ENCODE assay signal across 3 cellular contexts in the genomic region with DNA sequence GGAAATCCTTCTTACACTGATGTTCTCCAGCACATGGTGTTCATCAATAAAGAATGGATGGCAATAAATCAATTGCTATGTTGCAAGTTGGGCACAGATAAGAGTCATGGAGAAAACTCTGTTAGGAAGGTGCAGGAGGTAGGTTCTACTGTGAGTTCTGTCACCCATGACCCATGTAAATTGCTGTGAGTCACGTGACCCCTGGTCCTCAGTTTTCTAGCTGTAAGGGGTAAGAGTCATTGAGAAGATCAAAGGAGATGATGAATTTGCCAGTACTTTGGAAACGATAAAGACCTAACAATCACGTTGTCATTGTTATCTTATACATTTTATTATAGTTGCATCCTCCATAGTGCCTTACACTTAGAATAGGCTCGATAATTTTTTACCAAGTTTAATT.
TF ChIP-seq lines count a peak whose summit lies in the region.

No MANE protein-coding gene starts in this region.

TF ChIP-seq in HepG2, 621 proteins besides CTCF, POLR2A, EP300 and RAD21:
- no peak for TF ChIP-seq SOX13 (IDR thresholded peaks at IDR 0.05)
- TF ChIP-seq SOX13 (CRISPR knock-in tag; conservative IDR thresholded peaks at IDR 0.05 in 1 of 2, IDR thresholded peaks at IDR 0.05 in 1 of 2) = no peak
- TF ChIP-seq RAD51 (IDR thresholded peaks at IDR 0.05; ENCODE audit: borderline replicate concordance) = peak; percentile 76
- TF ChIP-seq, protein P1, sequence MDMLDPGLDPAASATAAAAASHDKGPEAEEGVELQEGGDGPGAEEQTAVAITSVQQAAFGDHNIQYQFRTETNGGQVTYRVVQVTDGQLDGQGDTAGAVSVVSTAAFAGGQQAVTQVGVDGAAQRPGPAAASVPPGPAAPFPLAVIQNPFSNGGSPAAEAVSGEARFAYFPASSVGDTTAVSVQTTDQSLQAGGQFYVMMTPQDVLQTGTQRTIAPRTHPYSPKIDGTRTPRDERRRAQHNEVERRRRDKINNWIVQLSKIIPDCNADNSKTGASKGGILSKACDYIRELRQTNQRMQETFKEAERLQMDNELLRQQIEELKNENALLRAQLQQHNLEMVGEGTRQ (IDR thresholded peaks at IDR 0.05; ENCODE audit: low read depth, low read length) = peak; percentile 67; the same call in 1 of the 2 replicates
- TF ChIP-seq, protein P1 (CRISPR knock-in tag; IDR thresholded peaks at IDR 0.05; ENCODE audit: borderline replicate concordance) = no peak
- no peak for TF ChIP-seq SP1 (IDR thresholded peaks at IDR 0.05)
- no peak for TF ChIP-seq SP1 (CRISPR knock-in tag; IDR thresholded peaks at IDR 0.05)
- no peak for TF ChIP-seq ZNF619 (CRISPR knock-in tag; IDR thresholded peaks at IDR 0.05)
- no peak for TF ChIP-seq ZNF670 (CRISPR knock-in tag; IDR thresholded peaks at IDR 0.05; ENCODE audit: borderline replicate concordance)
- no peak for TF ChIP-seq EZH2 (conservative IDR thresholded peaks at IDR 0.05; ENCODE audit: low read depth, low read length)

TF ChIP-seq in IMR-90, 13 proteins besides CTCF, POLR2A, EP300 and RAD21:
- TF ChIP-seq BHLHE40 (IDR thresholded peaks at IDR 0.05; ENCODE audit: low read depth, low read length) (no peak), RCOR1 (IDR thresholded peaks at IDR 0.05; ENCODE audit: insufficient replicate concordance, low read length) (no peak), RFX5 (IDR thresholded peaks at IDR 0.05; ENCODE audit: low read depth, low read length) (no peak), MAZ (IDR thresholded peaks at IDR 0.05; ENCODE audit: borderline replicate concordance, low read depth, low read length) (no peak), MAFK (IDR thresholded peaks at IDR 0.05; ENCODE audit: low read depth, low read length) (no peak)
- TF ChIP-seq, protein P1 (IDR thresholded peaks at IDR 0.05; ENCODE audit: low read depth, low read length) = peak; percentile 6; the same call in 1 of the 2 replicates

TF ChIP-seq in K562, 482 proteins besides CTCF, POLR2A, EP300 and RAD21 (continues in another document):
- TF ChIP-seq ZNF3 (CRISPR knock-in tag; IDR thresholded peaks at IDR 0.05) = no peak
- TF ChIP-seq SRSF3 (IDR thresholded peaks at IDR 0.05; ENCODE audit: insufficient read depth, low read length) = no peak
- TF ChIP-seq RAD51 (IDR thresholded peaks at IDR 0.05; ENCODE audit: borderline replicate concordance, low read depth) = peak; percentile 68; the same call in 1 of the 2 replicates
- TF ChIP-seq, protein P2, sequence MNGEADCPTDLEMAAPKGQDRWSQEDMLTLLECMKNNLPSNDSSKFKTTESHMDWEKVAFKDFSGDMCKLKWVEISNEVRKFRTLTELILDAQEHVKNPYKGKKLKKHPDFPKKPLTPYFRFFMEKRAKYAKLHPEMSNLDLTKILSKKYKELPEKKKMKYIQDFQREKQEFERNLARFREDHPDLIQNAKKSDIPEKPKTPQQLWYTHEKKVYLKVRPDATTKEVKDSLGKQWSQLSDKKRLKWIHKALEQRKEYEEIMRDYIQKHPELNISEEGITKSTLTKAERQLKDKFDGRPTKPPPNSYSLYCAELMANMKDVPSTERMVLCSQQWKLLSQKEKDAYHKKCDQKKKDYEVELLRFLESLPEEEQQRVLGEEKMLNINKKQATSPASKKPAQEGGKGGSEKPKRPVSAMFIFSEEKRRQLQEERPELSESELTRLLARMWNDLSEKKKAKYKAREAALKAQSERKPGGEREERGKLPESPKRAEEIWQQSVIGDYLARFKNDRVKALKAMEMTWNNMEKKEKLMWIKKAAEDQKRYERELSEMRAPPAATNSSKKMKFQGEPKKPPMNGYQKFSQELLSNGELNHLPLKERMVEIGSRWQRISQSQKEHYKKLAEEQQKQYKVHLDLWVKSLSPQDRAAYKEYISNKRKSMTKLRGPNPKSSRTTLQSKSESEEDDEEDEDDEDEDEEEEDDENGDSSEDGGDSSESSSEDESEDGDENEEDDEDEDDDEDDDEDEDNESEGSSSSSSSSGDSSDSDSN (IDR thresholded peaks at IDR 0.05; ENCODE audit: borderline replicate concordance in 1 of 2, low read depth in 2 of 2, low read length in 2 of 2) = no peak
- TF ChIP-seq, protein P3, sequence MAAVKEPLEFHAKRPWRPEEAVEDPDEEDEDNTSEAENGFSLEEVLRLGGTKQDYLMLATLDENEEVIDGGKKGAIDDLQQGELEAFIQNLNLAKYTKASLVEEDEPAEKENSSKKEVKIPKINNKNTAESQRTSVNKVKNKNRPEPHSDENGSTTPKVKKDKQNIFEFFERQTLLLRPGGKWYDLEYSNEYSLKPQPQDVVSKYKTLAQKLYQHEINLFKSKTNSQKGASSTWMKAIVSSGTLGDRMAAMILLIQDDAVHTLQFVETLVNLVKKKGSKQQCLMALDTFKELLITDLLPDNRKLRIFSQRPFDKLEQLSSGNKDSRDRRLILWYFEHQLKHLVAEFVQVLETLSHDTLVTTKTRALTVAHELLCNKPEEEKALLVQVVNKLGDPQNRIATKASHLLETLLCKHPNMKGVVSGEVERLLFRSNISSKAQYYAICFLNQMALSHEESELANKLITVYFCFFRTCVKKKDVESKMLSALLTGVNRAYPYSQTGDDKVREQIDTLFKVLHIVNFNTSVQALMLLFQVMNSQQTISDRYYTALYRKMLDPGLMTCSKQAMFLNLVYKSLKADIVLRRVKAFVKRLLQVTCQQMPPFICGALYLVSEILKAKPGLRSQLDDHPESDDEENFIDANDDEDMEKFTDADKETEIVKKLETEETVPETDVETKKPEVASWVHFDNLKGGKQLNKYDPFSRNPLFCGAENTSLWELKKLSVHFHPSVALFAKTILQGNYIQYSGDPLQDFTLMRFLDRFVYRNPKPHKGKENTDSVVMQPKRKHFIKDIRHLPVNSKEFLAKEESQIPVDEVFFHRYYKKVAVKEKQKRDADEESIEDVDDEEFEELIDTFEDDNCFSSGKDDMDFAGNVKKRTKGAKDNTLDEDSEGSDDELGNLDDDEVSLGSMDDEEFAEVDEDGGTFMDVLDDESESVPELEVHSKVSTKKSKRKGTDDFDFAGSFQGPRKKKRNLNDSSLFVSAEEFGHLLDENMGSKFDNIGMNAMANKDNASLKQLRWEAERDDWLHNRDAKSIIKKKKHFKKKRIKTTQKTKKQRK (IDR thresholded peaks at IDR 0.05; ENCODE audit: borderline replicate concordance, low read depth, low read length) = no peak
- TF ChIP-seq, protein P4, sequence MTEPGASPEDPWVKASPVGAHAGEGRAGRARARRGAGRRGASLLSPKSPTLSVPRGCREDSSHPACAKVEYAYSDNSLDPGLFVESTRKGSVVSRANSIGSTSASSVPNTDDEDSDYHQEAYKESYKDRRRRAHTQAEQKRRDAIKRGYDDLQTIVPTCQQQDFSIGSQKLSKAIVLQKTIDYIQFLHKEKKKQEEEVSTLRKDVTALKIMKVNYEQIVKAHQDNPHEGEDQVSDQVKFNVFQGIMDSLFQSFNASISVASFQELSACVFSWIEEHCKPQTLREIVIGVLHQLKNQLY (CRISPR knock-in tag; conservative IDR thresholded peaks at IDR 0.05) = no peak
- no peak for TF ChIP-seq ZKSCAN8 (CRISPR knock-in tag; IDR thresholded peaks at IDR 0.05)
- TF ChIP-seq HDAC8 (tag; IDR thresholded peaks at IDR 0.05) = no peak
- TF ChIP-seq SMAD2 (IDR thresholded peaks at IDR 0.05; ENCODE audit: low read depth, low read length) = no peak
- TF ChIP-seq, protein P1 (CRISPR knock-in tag; IDR thresholded peaks at IDR 0.05) = peak; percentile 35
- TF ChIP-seq TOE1 (IDR thresholded peaks at IDR 0.05; ENCODE audit: borderline replicate concordance) = 0 out of 2 replicates have a peak, but pooled peaks have one; percentile 22
- TF ChIP-seq TOE1 (CRISPR knock-in tag; IDR thresholded peaks at IDR 0.05; ENCODE audit: borderline replicate concordance, low read depth) = no peak
- TF ChIP-seq SMARCB1 (IDR thresholded peaks at IDR 0.05; ENCODE audit: insufficient read length, low read depth) = no peak
- TF ChIP-seq, protein P5, sequence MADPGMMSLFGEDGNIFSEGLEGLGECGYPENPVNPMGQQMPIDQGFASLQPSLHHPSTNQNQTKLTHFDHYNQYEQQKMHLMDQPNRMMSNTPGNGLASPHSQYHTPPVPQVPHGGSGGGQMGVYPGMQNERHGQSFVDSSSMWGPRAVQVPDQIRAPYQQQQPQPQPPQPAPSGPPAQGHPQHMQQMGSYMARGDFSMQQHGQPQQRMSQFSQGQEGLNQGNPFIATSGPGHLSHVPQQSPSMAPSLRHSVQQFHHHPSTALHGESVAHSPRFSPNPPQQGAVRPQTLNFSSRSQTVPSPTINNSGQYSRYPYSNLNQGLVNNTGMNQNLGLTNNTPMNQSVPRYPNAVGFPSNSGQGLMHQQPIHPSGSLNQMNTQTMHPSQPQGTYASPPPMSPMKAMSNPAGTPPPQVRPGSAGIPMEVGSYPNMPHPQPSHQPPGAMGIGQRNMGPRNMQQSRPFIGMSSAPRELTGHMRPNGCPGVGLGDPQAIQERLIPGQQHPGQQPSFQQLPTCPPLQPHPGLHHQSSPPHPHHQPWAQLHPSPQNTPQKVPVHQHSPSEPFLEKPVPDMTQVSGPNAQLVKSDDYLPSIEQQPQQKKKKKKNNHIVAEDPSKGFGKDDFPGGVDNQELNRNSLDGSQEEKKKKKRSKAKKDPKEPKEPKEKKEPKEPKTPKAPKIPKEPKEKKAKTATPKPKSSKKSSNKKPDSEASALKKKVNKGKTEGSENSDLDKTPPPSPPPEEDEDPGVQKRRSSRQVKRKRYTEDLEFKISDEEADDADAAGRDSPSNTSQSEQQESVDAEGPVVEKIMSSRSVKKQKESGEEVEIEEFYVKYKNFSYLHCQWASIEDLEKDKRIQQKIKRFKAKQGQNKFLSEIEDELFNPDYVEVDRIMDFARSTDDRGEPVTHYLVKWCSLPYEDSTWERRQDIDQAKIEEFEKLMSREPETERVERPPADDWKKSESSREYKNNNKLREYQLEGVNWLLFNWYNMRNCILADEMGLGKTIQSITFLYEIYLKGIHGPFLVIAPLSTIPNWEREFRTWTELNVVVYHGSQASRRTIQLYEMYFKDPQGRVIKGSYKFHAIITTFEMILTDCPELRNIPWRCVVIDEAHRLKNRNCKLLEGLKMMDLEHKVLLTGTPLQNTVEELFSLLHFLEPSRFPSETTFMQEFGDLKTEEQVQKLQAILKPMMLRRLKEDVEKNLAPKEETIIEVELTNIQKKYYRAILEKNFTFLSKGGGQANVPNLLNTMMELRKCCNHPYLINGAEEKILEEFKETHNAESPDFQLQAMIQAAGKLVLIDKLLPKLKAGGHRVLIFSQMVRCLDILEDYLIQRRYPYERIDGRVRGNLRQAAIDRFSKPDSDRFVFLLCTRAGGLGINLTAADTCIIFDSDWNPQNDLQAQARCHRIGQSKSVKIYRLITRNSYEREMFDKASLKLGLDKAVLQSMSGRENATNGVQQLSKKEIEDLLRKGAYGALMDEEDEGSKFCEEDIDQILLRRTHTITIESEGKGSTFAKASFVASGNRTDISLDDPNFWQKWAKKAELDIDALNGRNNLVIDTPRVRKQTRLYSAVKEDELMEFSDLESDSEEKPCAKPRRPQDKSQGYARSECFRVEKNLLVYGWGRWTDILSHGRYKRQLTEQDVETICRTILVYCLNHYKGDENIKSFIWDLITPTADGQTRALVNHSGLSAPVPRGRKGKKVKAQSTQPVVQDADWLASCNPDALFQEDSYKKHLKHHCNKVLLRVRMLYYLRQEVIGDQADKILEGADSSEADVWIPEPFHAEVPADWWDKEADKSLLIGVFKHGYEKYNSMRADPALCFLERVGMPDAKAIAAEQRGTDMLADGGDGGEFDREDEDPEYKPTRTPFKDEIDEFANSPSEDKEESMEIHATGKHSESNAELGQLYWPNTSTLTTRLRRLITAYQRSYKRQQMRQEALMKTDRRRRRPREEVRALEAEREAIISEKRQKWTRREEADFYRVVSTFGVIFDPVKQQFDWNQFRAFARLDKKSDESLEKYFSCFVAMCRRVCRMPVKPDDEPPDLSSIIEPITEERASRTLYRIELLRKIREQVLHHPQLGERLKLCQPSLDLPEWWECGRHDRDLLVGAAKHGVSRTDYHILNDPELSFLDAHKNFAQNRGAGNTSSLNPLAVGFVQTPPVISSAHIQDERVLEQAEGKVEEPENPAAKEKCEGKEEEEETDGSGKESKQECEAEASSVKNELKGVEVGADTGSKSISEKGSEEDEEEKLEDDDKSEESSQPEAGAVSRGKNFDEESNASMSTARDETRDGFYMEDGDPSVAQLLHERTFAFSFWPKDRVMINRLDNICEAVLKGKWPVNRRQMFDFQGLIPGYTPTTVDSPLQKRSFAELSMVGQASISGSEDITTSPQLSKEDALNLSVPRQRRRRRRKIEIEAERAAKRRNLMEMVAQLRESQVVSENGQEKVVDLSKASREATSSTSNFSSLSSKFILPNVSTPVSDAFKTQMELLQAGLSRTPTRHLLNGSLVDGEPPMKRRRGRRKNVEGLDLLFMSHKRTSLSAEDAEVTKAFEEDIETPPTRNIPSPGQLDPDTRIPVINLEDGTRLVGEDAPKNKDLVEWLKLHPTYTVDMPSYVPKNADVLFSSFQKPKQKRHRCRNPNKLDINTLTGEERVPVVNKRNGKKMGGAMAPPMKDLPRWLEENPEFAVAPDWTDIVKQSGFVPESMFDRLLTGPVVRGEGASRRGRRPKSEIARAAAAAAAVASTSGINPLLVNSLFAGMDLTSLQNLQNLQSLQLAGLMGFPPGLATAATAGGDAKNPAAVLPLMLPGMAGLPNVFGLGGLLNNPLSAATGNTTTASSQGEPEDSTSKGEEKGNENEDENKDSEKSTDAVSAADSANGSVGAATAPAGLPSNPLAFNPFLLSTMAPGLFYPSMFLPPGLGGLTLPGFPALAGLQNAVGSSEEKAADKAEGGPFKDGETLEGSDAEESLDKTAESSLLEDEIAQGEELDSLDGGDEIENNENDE (IDR thresholded peaks at IDR 0.05; ENCODE audit: low read depth, low read length) = no peak
